Comparison of ENCODE assay signal across 9 cellular contexts in the genomic region with DNA sequence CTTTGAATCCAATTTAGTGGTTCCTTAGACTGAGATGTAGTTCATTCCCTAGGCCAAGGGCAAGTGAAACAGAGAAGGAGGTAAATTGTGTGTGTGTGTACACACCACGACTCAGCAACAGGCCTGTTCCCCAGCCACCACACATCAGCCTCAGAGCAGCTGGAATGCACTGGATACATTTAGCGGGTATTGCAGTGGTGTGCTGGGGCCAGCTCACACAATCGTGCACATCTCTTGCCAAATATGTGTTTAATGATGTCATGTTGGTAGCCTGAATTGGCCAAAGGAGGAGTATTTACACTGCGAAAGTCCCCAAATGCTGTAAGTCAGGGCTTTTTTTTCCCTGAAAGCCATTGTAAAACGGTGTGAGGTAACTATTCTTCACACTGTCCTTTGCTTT.
DNase-seq lines count a peak whose midpoint lies in the region; ATAC-seq and TF ChIP-seq lines count a peak whose summit lies in the region.
"Had no signal": no experiment of that assay in that cellular context is flagged by ENCODE, and none has a peak within 500 bp of the region (broad histone marks: within the 10 kb centered on the region; RNA-seq: fewer than 3 reads in every experiment).

No MANE protein-coding gene starts in this region.

- TF ChIP-seq CTCF in RWPE2 (IDR thresholded peaks at IDR 0.05; ENCODE audit: poor library complexity, severe bottlenecking) (no peak), gastroesophageal sphincter (IDR thresholded peaks at IDR 0.05) (peak in 1 of 4 experiments; percentile 10)

- H3K27ac ChIP-seq in RWPE2 (ENCODE audit: poor library complexity, severe bottlenecking) (no peak overlapping the region), gastroesophageal sphincter (peak overlapping the region; percentile 77 to 93 (median 84))
- H3K27ac ChIP-seq: SK-N-MC had no signal

- H3K4me1 ChIP-seq in RWPE2 (ENCODE audit: insufficient read depth, poor library complexity, severe bottlenecking) (peaks cover 13% of the 10 kb centered on the region), gastroesophageal sphincter (peaks cover 10 to 95% (median 64%) of the 10 kb centered on the region in 3 donors)

- 5 to 7% methylated on average over 5 of the region's 5 CpGs for WGBS in gastroesophageal sphincter (ENCODE audit: low coverage in 1 of 2), 2 donors

- H3K27me3 ChIP-seq in RWPE2 (ENCODE audit: insufficient read depth, poor library complexity, severe bottlenecking) (no peaks in the 10 kb centered on the region), gastroesophageal sphincter (no peaks in the 10 kb centered on the region)

- TF ChIP-seq EP300 in gastroesophageal sphincter (IDR thresholded peaks at IDR 0.05): no peak

- peak; percentile 6 for DNase-seq in GDM1 (lab: John Stamatoyannopoulos, UW)
- no peak for DNase-seq in RWPE2 (ENCODE audit: low spot score)
- peak; percentile 67 for DNase-seq in renal cortical epithelial cell (ENCODE audit: low read depth)
- DNase-seq in ureter (ENCODE audit: low spot score): no peak
- DNase-seq in activated gamma-delta T cell (lab: John Stamatoyannopoulos, UW): no peak
- DNase-seq in NCI-H2227 (lab: John Stamatoyannopoulos, UW; ENCODE audit: unreplicated experiment): no peak

- H3K36me3 ChIP-seq in RWPE2 (ENCODE audit: low read depth): peaks cover 78% of the 10 kb centered on the region
- H3K36me3 ChIP-seq in gastroesophageal sphincter: peaks cover 0 to 46% of the 10 kb centered on the region in 2 donors

- H3K9me3 ChIP-seq in RWPE2 (ENCODE audit: severe bottlenecking) (no peaks in the 10 kb centered on the region), gastroesophageal sphincter (no peaks in the 10 kb centered on the region)

- ATAC-seq in RWPE2 (ENCODE audit: low read depth) (peak; percentile 13; the same call in 1 of the 3 replicates), gastroesophageal sphincter (peak; percentile 95), HG03378 (IDR thresholded peaks at IDR 0.05; ENCODE audit: unreplicated experiment) (no peak)

- no peak overlapping the region for H3K4me3 ChIP-seq in RWPE2 (ENCODE audit: severe bottlenecking)
- no peak overlapping the region for H3K4me3 ChIP-seq in gastroesophageal sphincter
- H3K4me3 ChIP-seq: SK-N-MC had no signal

- TF ChIP-seq POLR2A in gastroesophageal sphincter (IDR thresholded peaks at IDR 0.05): no peak

Comparison
In these comparisons a context has a peak if more than half of its experiments do, and no peak if none do; other contexts are left out.
1. DNase-seq: peak in GDM1 (single experiment) and renal cortical epithelial cell (single experiment); none in RWPE2 (single experiment), ureter (single experiment), activated gamma-delta T cell (single experiment) and NCI-H2227 (single experiment).